ENCODE assay signal across 8 cellular contexts in genomic region chr5:149962040-149962439, GRCh38. TPM values are rescaled to one million over a fixed set of nuclear protein-coding genes. Genes with fewer than 3 reads are reported as not detected.
DNase-seq lines count a peak whose midpoint lies in the region; ATAC-seq and TF ChIP-seq lines count a peak whose summit lies in the region.

No MANE protein-coding gene starts in this region.

- TF ChIP-seq CTCF in cardiac muscle cell (IDR thresholded peaks at IDR 0.05; ENCODE audit: low read depth, low read length) (peak; percentile 77), uterus (IDR thresholded peaks at IDR 0.05) (peak in 1 of 4 experiments; percentile 11)

- H3K36me3 ChIP-seq in cardiac muscle cell = no peaks in the 10 kb centered on the region
- no peaks in the 10 kb centered on the region for H3K36me3 ChIP-seq in uterus

- no peak for TF ChIP-seq POLR2A in uterus (IDR thresholded peaks at IDR 0.05)

- no peaks in the 10 kb centered on the region for H3K9me3 ChIP-seq in cardiac muscle cell (ENCODE audit: low read depth)
- no peaks in the 10 kb centered on the region for H3K9me3 ChIP-seq in uterus

- H3K27me3 ChIP-seq in cardiac muscle cell = no peaks in the 10 kb centered on the region
- H3K27me3 ChIP-seq in uterus = no peaks in the 10 kb centered on the region

- peak; percentile 34 to 80 for DNase-seq in cardiac muscle cell (ENCODE audit: low read depth in 1 of 2, low spot score in 1 of 2)
- DNase-seq in left ventricle myocardium superior = no peak
- DNase-seq in NCI-H1694 treated with DMSO at 0.1 percent for 48 hours (lab: John Stamatoyannopoulos, UW) = peak; percentile 66
- peak; percentile 76 for DNase-seq in amniotic epithelial cell (ENCODE audit: low read depth)
- peak; percentile 56 for DNase-seq in kidney glomerular epithelial cell (lab: John Stamatoyannopoulos, UW)
- no peak for DNase-seq in uterus
- no peak for DNase-seq in CD1c-positive myeloid dendritic cell (ENCODE audit: extremely low spot score)

- H3K4me3 ChIP-seq in cardiac muscle cell (no peak overlapping the region), uterus (no peak overlapping the region)

- intact Hi-C loops in left ventricle myocardium superior (cut with micrococcal nuclease) = no loop called here
- intact Hi-C loops in uterus (cut with DNase I; ENCODE audit: low total_unique reads) = no loop called here

- H3K27ac ChIP-seq in cardiac muscle cell (no peak overlapping the region), uterus (no peak overlapping the region)

- no peaks in the 10 kb centered on the region for H3K4me1 ChIP-seq in cardiac muscle cell (ENCODE audit: low read depth)
- H3K4me1 ChIP-seq in uterus = no peaks in the 10 kb centered on the region

- no peak for ATAC-seq in left ventricle myocardium superior
- ATAC-seq in HG03095 (IDR thresholded peaks at IDR 0.05; ENCODE audit: unreplicated experiment) = no peak

RNA-seq across cellular contexts. Expression of gene SLC26A2, which starts 1.5 kb away (rescaled TPM):
- total RNA-seq in cardiac muscle cell (6.8 and 7.0 TPM in 2 replicates), left ventricle myocardium superior (3.2 TPM), uterus (10 to 100 TPM in 3 of 4 donors, 1 to 10 TPM in 1; 4.6 to 42.9 (median 15.6) TPM)
- polyA plus RNA-seq in cardiac muscle cell = 3.8 and 4.4 TPM in 2 replicates

RNA-seq across cellular contexts. Expression of gene PDE6A, which starts 17.4 kb away (rescaled TPM):
- 0.21 TPM in 1 of 2 replicates, not detected in the other for total RNA-seq in cardiac muscle cell
- not detected in 2 replicates for polyA plus RNA-seq in cardiac muscle cell
- 0.05 TPM for total RNA-seq in left ventricle myocardium superior
- total RNA-seq in uterus = under 1 TPM in 1 of 4 donors, not detected in 3; 0.07 TPM

RNA-seq across cellular contexts. Expression of gene TIGD6, which starts 38.4 kb away (rescaled TPM):
- total RNA-seq in cardiac muscle cell (3.5 and 7.6 TPM in 2 replicates), left ventricle myocardium superior (1.9 TPM), uterus (1 to 10 TPM; 1.2 to 6.8 (median 2.7) TPM)
- polyA plus RNA-seq in cardiac muscle cell = 10.3 and 11.4 TPM in 2 replicates

RNA-seq across cellular contexts. Expression of gene HMGXB3, which starts 38.5 kb away (rescaled TPM):
- total RNA-seq in cardiac muscle cell = 27.8 and 51.0 TPM in 2 replicates
- 16.7 and 23.9 TPM in 2 replicates for polyA plus RNA-seq in cardiac muscle cell
- total RNA-seq in left ventricle myocardium superior = 14.2 TPM
- 10 to 100 TPM; 19.0 to 43.4 (median 30.2) TPM for total RNA-seq in uterus

Comparison
In these comparisons a context has a peak if more than half of its experiments do, and no peak if none do; other contexts are left out.
1. DNase-seq: peak in cardiac muscle cell (2 of 2), NCI-H1694 treated with DMSO at 0.1 percent for 48 hours (single experiment), amniotic epithelial cell (single experiment) and kidney glomerular epithelial cell (single experiment); none in left ventricle myocardium superior (single experiment), uterus (0 of 2) and CD1c-positive myeloid dendritic cell (single experiment).